Comparison of ENCODE assay signal across 8 cellular contexts in the genomic region with DNA sequence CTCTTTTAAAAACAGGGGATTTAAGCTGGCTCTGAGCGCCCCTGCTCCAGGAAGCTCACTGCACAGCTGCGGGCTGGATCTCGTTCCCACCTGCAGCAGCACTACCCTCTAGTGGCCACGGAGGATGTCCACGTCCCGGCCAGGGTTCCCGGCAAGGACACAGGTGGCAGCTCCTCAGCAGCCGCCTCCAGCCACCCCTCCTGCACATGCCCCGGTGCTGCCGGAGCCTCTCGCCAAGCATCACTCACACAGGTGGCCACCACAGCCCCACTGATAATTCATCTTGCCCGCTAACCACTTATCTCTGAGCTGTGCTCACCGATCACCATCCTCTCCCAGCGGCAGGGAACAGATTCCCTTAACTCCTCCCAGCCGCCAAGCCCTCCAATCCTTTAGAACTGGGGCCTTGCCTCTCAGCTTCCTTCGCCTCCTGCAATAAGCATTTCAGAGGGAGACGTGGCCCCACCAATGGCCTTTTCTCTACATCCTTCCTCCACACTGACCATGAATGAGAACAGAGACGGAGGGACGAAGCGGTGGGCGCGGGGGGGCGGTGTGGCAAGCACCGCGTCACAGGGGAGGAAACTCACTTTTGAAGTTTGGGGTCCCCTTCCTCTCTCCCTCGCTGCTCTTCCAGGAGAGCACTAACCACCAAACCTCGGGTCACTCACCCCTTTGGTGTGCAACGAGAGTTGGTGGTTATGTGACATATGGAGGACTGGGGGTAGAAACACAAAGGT.
A peak's percentile ranks its signal among the peaks of the same experiment; 100 is the strongest.
DNase-seq lines count a peak whose midpoint lies in the region; ATAC-seq and TF ChIP-seq lines count a peak whose summit lies in the region.

No MANE protein-coding gene starts in this region.

- ATAC-seq in activated CD4-positive, CD25-positive, alpha-beta regulatory T cell treated with anti-CD3 and anti-CD28 coated beads, Interleukin-2, amount 50 U/mL, for 24 hours, result no peak
- ATAC-seq in HG03159 (IDR thresholded peaks at IDR 0.05; ENCODE audit: unreplicated experiment), result no peak

- H3K27me3 ChIP-seq in esophagus muscularis mucosa, result peaks cover 0 to 72% (median 7%) of the 10 kb centered on the region in 4 donors
- H3K27me3 ChIP-seq in neuronal stem cell (ENCODE audit: control insufficient read depth in 3 of 3, insufficient read depth in 3 of 3, low read depth in 1 of 3, low read length in 3 of 3), result peaks cover 0 to 50% (median 14%) of the 10 kb centered on the region in 3 experiments

- no peak overlapping the region for H4K91ac ChIP-seq in neuronal stem cell (ENCODE audit: low read depth, low read length, poor library complexity)

- H3K4me3 ChIP-seq in esophagus muscularis mucosa (no peak overlapping the region), neuronal stem cell (ENCODE audit: low read length in 2 of 2) (no peak overlapping the region)

- H3K4me1 ChIP-seq in esophagus muscularis mucosa (peaks cover 0 to 22% (median 9%) of the 10 kb centered on the region in 4 donors), neuronal stem cell (ENCODE audit: control insufficient read depth in 2 of 2, insufficient read depth in 1 of 2, low read depth in 1 of 2, low read length in 2 of 2) (peaks cover 0 to 5% of the 10 kb centered on the region in 2 donors)

- POLR2A ChIA-PET in RWPE1 (lab: Yijun Ruan, JAX; ENCODE audit: low non-redundant PET), result no interaction called here

- intact Hi-C loops in esophagus muscularis mucosa (cut with DNase I), result no loop called here

- peaks cover 3% of the 10 kb centered on the region for H3K79me1 ChIP-seq in neuronal stem cell (ENCODE audit: low read depth, low read length)

- TF ChIP-seq CTCF in RWPE1 (conservative IDR thresholded peaks at IDR 0.05; ENCODE audit: low read depth), result peak; percentile 81
- TF ChIP-seq CTCF in esophagus muscularis mucosa (IDR thresholded peaks at IDR 0.05), result peak; percentile 35 to 59 (median 44)

- no peak for TF ChIP-seq POLR2A in esophagus muscularis mucosa (IDR thresholded peaks at IDR 0.05; ENCODE audit: low read depth)

- 45% methylated on average over 25 of the region's 28 CpGs for WGBS in esophagus muscularis mucosa
- no CpG with 5 or more reads among the region's 28 CpGs for WGBS in neuronal stem cell (ENCODE audit: extremely low coverage in 2 of 2, insufficient read length in 2 of 2, insufficient replicate concordance in 1 of 2), 2 donors

- H3K27ac ChIP-seq in RWPE1 (no peak overlapping the region), esophagus muscularis mucosa (replicated peaks in 1 of 4) (no peak overlapping the region), neuronal stem cell (replicated peaks; ENCODE audit: low read length) (no peak overlapping the region)

- no peak overlapping the region for H4K8ac ChIP-seq in neuronal stem cell (ENCODE audit: low read depth, low read length)

- no peak overlapping the region for H2AK5ac ChIP-seq in neuronal stem cell (ENCODE audit: low read depth, low read length)

- CTCF ChIA-PET in RWPE1 (lab: Yijun Ruan, JAX), result interaction anchor here (0.6 to 7.2 kb wide), 17 partner anchors 8 to 866 kb away, joined by 3 to 70 read pairs (median 5); no protein-coding TSS in a partner anchor

- TF ChIP-seq EP300 in Ishikawa (IDR thresholded peaks at IDR 0.05; ENCODE audit: borderline replicate concordance), result no peak
- no peak for TF ChIP-seq EP300 in esophagus muscularis mucosa (IDR thresholded peaks at IDR 0.05)

- no peak overlapping the region for H3K4ac ChIP-seq in neuronal stem cell (ENCODE audit: low read length)

- H2BK15ac ChIP-seq in neuronal stem cell (ENCODE audit: low read length), result no peak overlapping the region

- H3K9me3 ChIP-seq in esophagus muscularis mucosa (no peaks in the 10 kb centered on the region), neuronal stem cell (replicated peaks in 1 of 2; ENCODE audit: control insufficient read depth in 2 of 2, insufficient read depth in 1 of 2, low read depth in 1 of 2, low read length in 2 of 2) (peaks cover 0 to 7% of the 10 kb centered on the region in 2 donors)

- no peak overlapping the region for H2AFZ ChIP-seq in neuronal stem cell (ENCODE audit: low read length)

- no peaks in the 10 kb centered on the region for H3K36me3 ChIP-seq in esophagus muscularis mucosa
- H3K36me3 ChIP-seq in neuronal stem cell (replicated peaks in 1 of 2; ENCODE audit: control insufficient read depth in 2 of 2, insufficient read depth in 2 of 2, low read length in 2 of 2), result no peaks in the 10 kb centered on the region

- DNase-seq in NCI-H146 (lab: John Stamatoyannopoulos, UW) (peak; percentile 42), NCI-H146 treated with DMSO at 0.1 percent for 48 hours (lab: John Stamatoyannopoulos, UW; ENCODE audit: unreplicated experiment) (no peak), RWPE1 (ENCODE audit: low spot score) (peak; percentile 61), esophagus muscularis mucosa (ENCODE audit: extremely low spot score) (no peak), neuronal stem cell (ENCODE audit: low spot score) (peak; percentile 46)

- H3K18ac ChIP-seq in neuronal stem cell (ENCODE audit: low read length), result peak overlapping the region; percentile 29

- no peak overlapping the region for H2BK12ac ChIP-seq in neuronal stem cell (ENCODE audit: low read length)

- TF ChIP-seq RAD21 in Ishikawa (IDR thresholded peaks at IDR 0.05; ENCODE audit: low read depth), result peak; percentile 57

- H3K14ac ChIP-seq in neuronal stem cell (ENCODE audit: low read length), result no peak overlapping the region

- no peak overlapping the region for H2BK120ac ChIP-seq in neuronal stem cell (ENCODE audit: low read depth, low read length)

- H3K9ac ChIP-seq in neuronal stem cell (ENCODE audit: low read depth, low read length, poor library complexity), result no peak overlapping the region

- H3K4me2 ChIP-seq in neuronal stem cell (ENCODE audit: insufficient read depth, low read length, poor library complexity, severe bottlenecking), result no peak overlapping the region

- H3K23ac ChIP-seq in neuronal stem cell (ENCODE audit: low read depth, low read length, poor library complexity), result peak overlapping the region; percentile 49

- no peak overlapping the region for H2BK5ac ChIP-seq in neuronal stem cell (ENCODE audit: low read length)

TF ChIP-seq in Ishikawa, 13 proteins besides CTCF, POLR2A, EP300 and RAD21:
- TF ChIP-seq TAF1 (IDR thresholded peaks at IDR 0.05; ENCODE audit: low read depth), result no peak
- TF ChIP-seq, protein P1, sequence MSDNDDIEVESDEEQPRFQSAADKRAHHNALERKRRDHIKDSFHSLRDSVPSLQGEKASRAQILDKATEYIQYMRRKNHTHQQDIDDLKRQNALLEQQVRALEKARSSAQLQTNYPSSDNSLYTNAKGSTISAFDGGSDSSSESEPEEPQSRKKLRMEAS (IDR thresholded peaks at IDR 0.05), result no peak
- TF ChIP-seq FOXM1 (IDR thresholded peaks at IDR 0.05; ENCODE audit: borderline replicate concordance, low read depth), result no peak
- no peak for TF ChIP-seq EGR1 (IDR thresholded peaks at IDR 0.05)
- TF ChIP-seq CREB1 (IDR thresholded peaks at IDR 0.05; ENCODE audit: low read depth), result no peak
- no peak for TF ChIP-seq TEAD4 (IDR thresholded peaks at IDR 0.05)
- no peak for TF ChIP-seq YY1 (IDR thresholded peaks at IDR 0.05; ENCODE audit: low read depth)
- TF ChIP-seq TCF12 (IDR thresholded peaks at IDR 0.05; ENCODE audit: low read depth), result no peak
- no peak for TF ChIP-seq REST (IDR thresholded peaks at IDR 0.05; ENCODE audit: low read depth)
- no peak for TF ChIP-seq CEBPB (IDR thresholded peaks at IDR 0.05)
- TF ChIP-seq USF1 (IDR thresholded peaks at IDR 0.05), result no peak
- TF ChIP-seq NFIC (IDR thresholded peaks at IDR 0.05), result no peak
- no peak for TF ChIP-seq ZBTB7A (IDR thresholded peaks at IDR 0.05; ENCODE audit: low read depth)

Comparison
In these comparisons a context has a peak if more than half of its experiments do, and no peak if none do; other contexts are left out.
1. DNase-seq: peak in NCI-H146 (single experiment), RWPE1 (single experiment) and neuronal stem cell (single experiment); none in NCI-H146 treated with DMSO at 0.1 percent for 48 hours (single experiment) and esophagus muscularis mucosa (single experiment).